In the genomic region with DNA sequence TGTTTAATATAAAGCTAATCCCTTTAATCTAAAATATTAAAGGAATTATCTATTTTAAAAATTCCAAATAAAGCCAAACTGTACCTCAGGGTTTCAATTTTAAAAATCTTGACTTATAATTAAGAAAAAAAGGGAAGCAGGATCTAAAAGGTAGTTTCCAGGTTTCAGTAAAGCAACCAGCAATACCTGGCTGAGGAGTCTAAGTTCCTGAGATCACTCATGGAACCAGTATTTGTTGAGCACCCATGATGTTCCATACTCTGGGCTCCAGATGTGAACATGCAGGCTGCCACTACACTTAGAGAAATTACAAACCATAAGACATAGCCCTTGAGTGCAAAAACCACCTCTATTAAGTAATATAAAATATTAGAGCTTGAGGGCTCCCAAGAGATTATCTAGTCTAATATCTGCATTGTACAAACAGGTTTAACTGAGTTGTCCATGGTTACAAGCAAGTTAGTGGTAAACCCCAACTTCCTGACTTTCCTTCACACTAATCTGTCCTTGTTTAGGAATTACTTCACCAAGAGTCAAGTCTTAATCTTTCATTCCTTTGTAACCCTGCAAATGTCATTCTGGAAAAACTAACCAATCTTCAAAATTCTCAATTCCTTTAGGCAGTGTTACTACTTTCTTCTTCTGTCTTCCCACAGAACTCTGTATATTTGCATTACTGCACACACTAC, we compare ENCODE assay signal across 11 cellular contexts. TPM values are rescaled to one million over a fixed set of nuclear protein-coding genes. Genes with fewer than 3 reads are reported as not detected.
A peak's percentile ranks its signal among the peaks of the same experiment; 100 is the strongest.
DNase-seq lines count a peak whose midpoint lies in the region; ATAC-seq and TF ChIP-seq lines count a peak whose summit lies in the region.
"Had no signal": no experiment of that assay in that cellular context is flagged by ENCODE, and none has a peak within 500 bp of the region (broad histone marks: within the 10 kb centered on the region; RNA-seq: fewer than 3 reads in every experiment).

No MANE protein-coding gene starts in this region.

- intact Hi-C loops in uterus (cut with DNase I; ENCODE audit: low total_unique reads), result no loop called here
- intact Hi-C loops in posterior vena cava (cut with DNase I), result no loop called here

- TF ChIP-seq POLR2A in uterus (IDR thresholded peaks at IDR 0.05), result no peak

- H3K9ac ChIP-seq in SK-N-MC (ENCODE audit: insufficient read length), result no peak overlapping the region

- H3K27ac ChIP-seq in SK-N-MC (peak overlapping the region; percentile 5; the same call in 1 of the 2 replicates), uterus (no peak overlapping the region)

- H3K4me1 ChIP-seq in uterus, result peaks cover 0 to 12% of the 10 kb centered on the region in 2 donors

- no peaks in the 10 kb centered on the region for H3K27me3 ChIP-seq in uterus

- H3K36me3 ChIP-seq in SK-N-MC (ENCODE audit: insufficient read depth, low read length), result peaks cover 26% of the 10 kb centered on the region
- no peaks in the 10 kb centered on the region for H3K36me3 ChIP-seq in uterus

- H3K9me3 ChIP-seq in SK-N-MC (ENCODE audit: low read depth, low read length), result no peaks in the 10 kb centered on the region
- H3K9me3 ChIP-seq in uterus, result no peaks in the 10 kb centered on the region

- DNase-seq in EH (ENCODE audit: low read depth) (peak; percentile 12), SK-N-MC (ENCODE audit: low read depth, low spot score) (no peak), uterus (no peak), posterior vena cava (ENCODE audit: low spot score) (no peak), RKO (ENCODE audit: low spot score) (no peak)
- DNase-seq in stimulated activated naive CD8-positive, alpha-beta T cell treated with anti-CD3 and anti-CD28 coated beads, Interleukin-15, Interleukin-2, amounts not matched to agents 100 U/mL and 50 U/mL, for 24 hours, result no peak
- DNase-seq: dermis blood vessel endothelial cell, mesendoderm had no signal

- no peak for TF ChIP-seq CTCF in uterus (IDR thresholded peaks at IDR 0.05)

- no peak overlapping the region for H3K4me3 ChIP-seq in SK-N-MC
- no peak overlapping the region for H3K4me3 ChIP-seq in uterus

- ATAC-seq in GM19035 (IDR thresholded peaks at IDR 0.05; ENCODE audit: unreplicated experiment) (peak; percentile 42), HG02973 (IDR thresholded peaks at IDR 0.05; ENCODE audit: unreplicated experiment) (peak; percentile 68)
- no peak for ATAC-seq in stimulated activated naive CD8-positive, alpha-beta T cell treated with anti-CD3 and anti-CD28 coated beads, Interleukin-15, Interleukin-2, amounts not matched to agents 100 U/mL and 50 U/mL, for 24 hours
- ATAC-seq: HCT116 had no signal

RNA-seq across cellular contexts. Expression of gene CLASP1, which starts 49.2 kb away (rescaled TPM):
- 100 to 1,000 TPM in 1 of 4 donors, 10 to 100 TPM in 3; 14.1 to 110 (median 55.9) TPM for total RNA-seq in uterus
- total RNA-seq in posterior vena cava, result 10 to 100 TPM; 50.4 to 55.8 TPM
